Comparison of ENCODE assay signal across 38 cellular contexts in genomic region chr1:220001095-220001501, GRCh38. TPM values are rescaled to one million over a fixed set of nuclear protein-coding genes. Genes with fewer than 3 reads are reported as not detected.
DNase-seq lines count a peak whose midpoint lies in the region; ATAC-seq and TF ChIP-seq lines count a peak whose summit lies in the region.
"Had no signal": no experiment of that assay in that cellular context is flagged by ENCODE, and none has a peak within 500 bp of the region (broad histone marks: within the 10 kb centered on the region; RNA-seq: fewer than 3 reads in every experiment).

No MANE protein-coding gene starts in this region.

- H3K27ac ChIP-seq in ascending aorta (peak overlapping the region; percentile 20 to 50), tibial artery (peak overlapping the region; percentile 54 to 66)
- H3K27ac ChIP-seq: epithelial cell of prostate, neural progenitor cell, testis, uterus, WERI-Rb-1 had no signal

- peak overlapping the region; percentile 36 for H3K27ac Mint-ChIP-seq in activated CD8-positive, alpha-beta memory T cell treated with anti-CD3 and anti-CD28 coated beads, Interleukin-2, amount 10 ng/mL, durations not matched to agents 7 days and 5 days
- H3K27ac Mint-ChIP-seq: activated CD8-positive, alpha-beta T cell treated with anti-CD3 and anti-CD28 coated beads, Interleukin-2, amount 10 ng/mL, durations not matched to agents 7 days and 5 days; activated naive CD8-positive, alpha-beta T cell; brain; neural progenitor cell; stimulated activated naive CD8-positive, alpha-beta T cell treated with anti-CD3 and anti-CD28 coated beads, Interleukin-15, Interleukin-2, amounts not matched to agents 100 ng/mL and 50 ng/mL, for 24 hours had no signal

- CTCF ChIA-PET in activated CD8-positive, alpha-beta memory T cell treated with anti-CD3 and anti-CD28 coated beads, Interleukin-2, amount 10 ng/mL, durations not matched to agents 7 days and 5 days (lab: Charles Lee) = no interaction called here

- intact Hi-C loops in ascending aorta (cut with DNase I) (no loop called here), tibial artery (cut with DNase I; ENCODE audit: low total_unique reads) (no loop called here)

- H3K9me3 Mint-ChIP-seq in activated CD8-positive, alpha-beta memory T cell treated with anti-CD3 and anti-CD28 coated beads, Interleukin-2, amount 10 ng/mL, durations not matched to agents 7 days and 5 days (ENCODE audit: low read depth) = no peaks in the 10 kb centered on the region
- H3K9me3 Mint-ChIP-seq in activated T-cell treated with anti-CD3 and anti-CD28 coated beads, Interleukin-2, amount 50 U/mL, for 4 hours = no peaks in the 10 kb centered on the region
- H3K9me3 Mint-ChIP-seq: brain; CD14-positive monocyte; neural progenitor cell; stimulated activated naive CD8-positive, alpha-beta T cell treated with anti-CD3 and anti-CD28 coated beads, Interleukin-15, Interleukin-2, amounts not matched to agents 100 ng/mL and 50 ng/mL, for 24 hours had no signal

- DNase-seq in activated CD8-positive, alpha-beta memory T cell treated with anti-CD3 and anti-CD28 coated beads, Interleukin-2, amount 10 ng/mL, durations not matched to agents 7 days and 5 days = no peak
- no peak for DNase-seq in activated CD8-positive, alpha-beta memory T cell treated with anti-CD3 and anti-CD28 coated beads for 24 hours
- DNase-seq in ascending aorta (ENCODE audit: low spot score in 2 of 2) = no peak
- DNase-seq in glomerular endothelial cell (ENCODE audit: extremely low read depth, low read depth, low spot score) = peak; percentile 18
- DNase-seq in tibial artery = no peak
- DNase-seq in dedifferentiated amniotic fluid mesenchymal stem cell (ENCODE audit: extremely low spot score) = no peak
- no peak for DNase-seq in activated T-cell treated with anti-CD3 and anti-CD28 coated beads, Interleukin-2, amount 50 U/mL, for 4 hours
- DNase-seq: 8988T; activated CD4-positive, alpha-beta T cell treated with anti-CD3 and anti-CD28 coated beads for 4 hours; activated CD8-positive, alpha-beta T cell treated with anti-CD3 and anti-CD28 coated beads, Interleukin-2, amount 10 ng/mL, durations not matched to agents 7 days and 5 days; activated T-cell treated with anti-CD3 and anti-CD28 coated beads for 4 hours; Caco-2; cerebellar nuclear complex; DMS79; effector CD4-positive, alpha-beta T cell; GOT3; islet precursor cell; left ventricle myocardium superior; NCI-H1436 treated with DMSO at 0.1 percent for 48 hours; NCI-H2107; NCI-H446; NCI-H774; posterior cingulate gyrus; right cardiac atrium; SHP77 treated with DMSO at 0.1 percent for 48 hours; stimulated activated CD4-positive, alpha-beta T cell treated with anti-CD3 and anti-CD28 coated beads, Interleukin-1b, Interleukin-23, amount 100 ng/mL, for 48 hours; SW 1271; T-helper 9 cell; testis; uterus; WERI-Rb-1 had no signal

- H3K36me3 ChIP-seq in ascending aorta (peaks cover 36 to 75% of the 10 kb centered on the region in 2 donors), tibial artery (peaks cover 41 to 70% (median 57%) of the 10 kb centered on the region in 3 donors)
- H3K36me3 ChIP-seq: uterus had no signal

- H3K4me1 ChIP-seq in ascending aorta (no peaks in the 10 kb centered on the region), tibial artery (peaks cover 0 to 14% (median 0%) of the 10 kb centered on the region in 4 donors)
- H3K4me1 ChIP-seq: Caco-2, neural progenitor cell, testis, uterus had no signal

- ATAC-seq in activated CD8-positive, alpha-beta memory T cell treated with anti-CD3 and anti-CD28 coated beads, Interleukin-2, amount 10 ng/mL, durations not matched to agents 7 days and 5 days = no peak
- no peak for ATAC-seq in GM19035 (IDR thresholded peaks at IDR 0.05; ENCODE audit: unreplicated experiment)
- ATAC-seq in activated T-cell treated with anti-CD3 and anti-CD28 coated beads, Interleukin-2, amount 50 U/mL, for 4 hours = no peak
- ATAC-seq: activated CD8-positive, alpha-beta T cell treated with anti-CD3 and anti-CD28 coated beads, Interleukin-2, amount 10 ng/mL, durations not matched to agents 7 days and 5 days; left ventricle myocardium superior; right cardiac atrium had no signal

- H3K4me3 ChIP-seq in ascending aorta = no peak overlapping the region
- no peak overlapping the region for H3K4me3 ChIP-seq in tibial artery
- H3K4me3 ChIP-seq: neural progenitor cell, testis, uterus had no signal

- H3K9me3 ChIP-seq in ascending aorta = no peaks in the 10 kb centered on the region
- no peaks in the 10 kb centered on the region for H3K9me3 ChIP-seq in tibial artery
- H3K9me3 ChIP-seq: Caco-2, testis, uterus had no signal

- no peaks in the 10 kb centered on the region for H3K27me3 Mint-ChIP-seq in activated CD8-positive, alpha-beta memory T cell treated with anti-CD3 and anti-CD28 coated beads, Interleukin-2, amount 10 ng/mL, durations not matched to agents 7 days and 5 days
- H3K27me3 Mint-ChIP-seq in activated T-cell treated with anti-CD3 and anti-CD28 coated beads, Interleukin-2, amount 50 U/mL, for 4 hours (ENCODE audit: low read depth) = no peaks in the 10 kb centered on the region
- H3K27me3 Mint-ChIP-seq: activated naive CD8-positive, alpha-beta T cell; brain; stimulated activated naive CD8-positive, alpha-beta T cell treated with anti-CD3 and anti-CD28 coated beads, Interleukin-15, Interleukin-2, amounts not matched to agents 100 ng/mL and 50 ng/mL, for 24 hours had no signal

- peaks cover 55% of the 10 kb centered on the region for H3K36me3 Mint-ChIP-seq in activated CD8-positive, alpha-beta memory T cell treated with anti-CD3 and anti-CD28 coated beads, Interleukin-2, amount 10 ng/mL, durations not matched to agents 7 days and 5 days
- H3K36me3 Mint-ChIP-seq in activated T-cell treated with anti-CD3 and anti-CD28 coated beads, Interleukin-2, amount 50 U/mL, for 4 hours (ENCODE audit: insufficient read depth) = peaks cover 45% of the 10 kb centered on the region

- TF ChIP-seq CTCF in ascending aorta (IDR thresholded peaks at IDR 0.05) (no peak), tibial artery (IDR thresholded peaks at IDR 0.05) (no peak)

- no peak overlapping the region for H3K4me3 Mint-ChIP-seq in activated CD8-positive, alpha-beta memory T cell treated with anti-CD3 and anti-CD28 coated beads, Interleukin-2, amount 10 ng/mL, durations not matched to agents 7 days and 5 days
- H3K4me3 Mint-ChIP-seq in activated T-cell treated with anti-CD3 and anti-CD28 coated beads, Interleukin-2, amount 50 U/mL, for 4 hours = no peak overlapping the region
- H3K4me3 Mint-ChIP-seq: activated CD8-positive, alpha-beta T cell treated with anti-CD3 and anti-CD28 coated beads, Interleukin-2, amount 10 ng/mL, durations not matched to agents 7 days and 5 days; activated naive CD8-positive, alpha-beta T cell; brain; CD14-positive monocyte; neural progenitor cell; stimulated activated naive CD8-positive, alpha-beta T cell treated with anti-CD3 and anti-CD28 coated beads, Interleukin-15, Interleukin-2, amounts not matched to agents 100 ng/mL and 50 ng/mL, for 24 hours had no signal

- H3K4me1 Mint-ChIP-seq in activated CD8-positive, alpha-beta memory T cell treated with anti-CD3 and anti-CD28 coated beads, Interleukin-2, amount 10 ng/mL, durations not matched to agents 7 days and 5 days = peaks cover 19% of the 10 kb centered on the region
- H3K4me1 Mint-ChIP-seq in activated T-cell treated with anti-CD3 and anti-CD28 coated beads, Interleukin-2, amount 50 U/mL, for 4 hours (ENCODE audit: low read depth) = no peaks in the 10 kb centered on the region
- H3K4me1 Mint-ChIP-seq: brain, CD14-positive monocyte, neural progenitor cell had no signal

- H3K27me3 ChIP-seq in ascending aorta (no peaks in the 10 kb centered on the region), tibial artery (no peaks in the 10 kb centered on the region)
- H3K27me3 ChIP-seq: neural progenitor cell, testis, uterus had no signal

RNA-seq across cellular contexts. Expression of gene EPRS1, which starts 45.2 kb away (rescaled TPM):
- total RNA-seq in activated CD8-positive, alpha-beta memory T cell treated with anti-CD3 and anti-CD28 coated beads, Interleukin-2, amount 10 ng/mL, durations not matched to agents 7 days and 5 days = 100 to 1,000 TPM; 100 to 144 TPM
- total RNA-seq in ascending aorta = 16.0 TPM
- total RNA-seq in glomerular endothelial cell = 69.9 and 79.8 TPM in 2 replicates
- total RNA-seq in activated T-cell treated with anti-CD3 and anti-CD28 coated beads, Interleukin-2, amount 50 U/mL, for 4 hours = 100 to 1,000 TPM; 187 to 217 (median 208) TPM
